1 cellular context compared by ENCODE assay signal in the genomic region with DNA sequence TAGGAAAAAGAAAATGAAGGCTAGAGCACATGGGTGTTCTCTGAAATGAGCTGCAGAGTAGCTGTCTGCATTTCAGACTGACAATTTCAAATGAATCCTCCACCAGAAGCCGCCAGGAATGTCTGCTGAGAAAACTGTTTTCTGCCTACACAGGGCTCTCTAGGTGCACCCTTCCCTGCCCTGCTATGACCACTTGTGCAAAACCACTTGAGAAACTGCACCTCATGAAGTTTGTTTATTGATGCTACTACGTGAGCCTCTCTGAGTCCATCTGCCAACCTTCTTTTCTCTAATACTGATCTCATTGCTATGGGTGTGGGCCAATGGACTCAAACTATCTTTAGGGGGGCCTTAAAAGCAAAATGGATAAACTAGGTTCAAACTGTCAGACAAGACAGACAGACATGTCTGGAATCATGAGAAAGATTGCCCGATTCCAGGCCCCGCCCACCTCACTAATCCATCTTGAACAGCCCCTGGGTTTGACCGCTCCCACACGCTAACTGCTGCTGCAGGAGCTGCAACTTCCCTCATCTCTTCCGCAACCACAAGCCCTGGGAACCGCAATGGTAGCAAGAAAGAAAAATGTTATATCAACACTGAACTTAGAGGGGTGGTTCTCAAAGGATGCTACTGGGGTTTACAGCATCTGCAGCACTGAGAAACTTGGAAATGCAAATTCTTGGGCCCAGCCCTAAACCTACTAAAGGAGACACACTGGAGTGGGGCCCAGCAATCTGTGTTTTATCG.
TF ChIP-seq lines count a peak whose summit lies in the region.

No MANE protein-coding gene starts in this region.

TF ChIP-seq in K562, 482 proteins besides CTCF, POLR2A, EP300 and RAD21 (continued from another document and continues in another):
- TF ChIP-seq, protein P1, sequence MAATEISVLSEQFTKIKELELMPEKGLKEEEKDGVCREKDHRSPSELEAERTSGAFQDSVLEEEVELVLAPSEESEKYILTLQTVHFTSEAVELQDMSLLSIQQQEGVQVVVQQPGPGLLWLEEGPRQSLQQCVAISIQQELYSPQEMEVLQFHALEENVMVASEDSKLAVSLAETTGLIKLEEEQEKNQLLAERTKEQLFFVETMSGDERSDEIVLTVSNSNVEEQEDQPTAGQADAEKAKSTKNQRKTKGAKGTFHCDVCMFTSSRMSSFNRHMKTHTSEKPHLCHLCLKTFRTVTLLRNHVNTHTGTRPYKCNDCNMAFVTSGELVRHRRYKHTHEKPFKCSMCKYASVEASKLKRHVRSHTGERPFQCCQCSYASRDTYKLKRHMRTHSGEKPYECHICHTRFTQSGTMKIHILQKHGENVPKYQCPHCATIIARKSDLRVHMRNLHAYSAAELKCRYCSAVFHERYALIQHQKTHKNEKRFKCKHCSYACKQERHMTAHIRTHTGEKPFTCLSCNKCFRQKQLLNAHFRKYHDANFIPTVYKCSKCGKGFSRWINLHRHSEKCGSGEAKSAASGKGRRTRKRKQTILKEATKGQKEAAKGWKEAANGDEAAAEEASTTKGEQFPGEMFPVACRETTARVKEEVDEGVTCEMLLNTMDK (IDR thresholded peaks at IDR 0.05; ENCODE audit: borderline replicate concordance, insufficient read depth, low read depth, low read length, poor library complexity, severe bottlenecking): no peak
- TF ChIP-seq SREBF2 (CRISPR knock-in tag; IDR thresholded peaks at IDR 0.05) (no peak), XRCC5 (IDR thresholded peaks at IDR 0.05; ENCODE audit: low read depth, low read length) (no peak), ZNF583 (CRISPR knock-in tag; IDR thresholded peaks at IDR 0.05) (no peak), NFATC3 (IDR thresholded peaks at IDR 0.05) (no peak), RBFOX2 (IDR thresholded peaks at IDR 0.05; ENCODE audit: low read depth, low read length) (no peak), POLR2AphosphoS5 (IDR thresholded peaks at IDR 0.05; ENCODE audit: control insufficient read depth, insufficient read depth, low read depth, low read length) (peak; percentile 73; the same call in 1 of the 2 replicates), FUS (optimal IDR thresholded peaks at IDR 0.05; ENCODE audit: low read depth, low read length) (no peak), YBX1 (IDR thresholded peaks at IDR 0.05) (no peak), TRIM24 (IDR thresholded peaks at IDR 0.05) (peak; percentile 41 to 49; a peak in 2 of 4 replicates), GABPB1 (CRISPR knock-in tag; IDR thresholded peaks at IDR 0.05) (peak; percentile 32; the same call in 1 of the 2 replicates), MYBL2 (IDR thresholded peaks at IDR 0.05; ENCODE audit: low read depth) (no peak), MYBL2 (CRISPR knock-in tag; IDR thresholded peaks at IDR 0.05; ENCODE audit: borderline replicate concordance) (no peak), MAZ (CRISPR knock-in tag; conservative IDR thresholded peaks at IDR 0.05 in 1 of 2, IDR thresholded peaks at IDR 0.05 in 1 of 2) (no peak; a peak in 1 of 4 replicates), MEIS2 (IDR thresholded peaks at IDR 0.05; ENCODE audit: partially characterized antibody) (peak; percentile 77), RBM22 (IDR thresholded peaks at IDR 0.05; ENCODE audit: low read depth, low read length, poor library complexity, severe bottlenecking) (no peak), NCOA2 (IDR thresholded peaks at IDR 0.05; ENCODE audit: partially characterized antibody in 2 of 2) (no peak), HMGN3 (IDR thresholded peaks at IDR 0.05; ENCODE audit: borderline replicate concordance, extremely low read depth, insufficient read length, low read depth, low read length) (no peak), ETV5 (CRISPR knock-in tag; IDR thresholded peaks at IDR 0.05; ENCODE audit: low read depth) (no peak), CC2D1A (IDR thresholded peaks at IDR 0.05) (no peak), XRCC4 (IDR thresholded peaks at IDR 0.05; ENCODE audit: extremely low read depth, insufficient read depth, insufficient read length) (no peak), CBX8 (IDR thresholded peaks at IDR 0.05; ENCODE audit: borderline replicate concordance, extremely low read depth, low read depth, low read length, poor library complexity, severe bottlenecking) (no peak), IFI16 (CRISPR knock-in tag; IDR thresholded peaks at IDR 0.05) (no peak), ZNF830 (CRISPR knock-in tag; IDR thresholded peaks at IDR 0.05) (no peak), SMARCA4 (IDR thresholded peaks at IDR 0.05) (no peak; the same call in 1 of the 2 replicates), CBFB (CRISPR knock-in tag; IDR thresholded peaks at IDR 0.05) (no peak), HNRNPH1 (optimal IDR thresholded peaks at IDR 0.05; ENCODE audit: low read depth, low read length) (no peak), HDGF (IDR thresholded peaks at IDR 0.05) (no peak), NCOA6 (IDR thresholded peaks at IDR 0.05) (no peak), MXI1 (IDR thresholded peaks at IDR 0.05; ENCODE audit: low read depth, low read length) (no peak), MTF1 (CRISPR knock-in tag; IDR thresholded peaks at IDR 0.05; ENCODE audit: borderline replicate concordance) (no peak), KAT7 (CRISPR knock-in tag; IDR thresholded peaks at IDR 0.05; ENCODE audit: borderline replicate concordance) (no peak), NFIC (IDR thresholded peaks at IDR 0.05) (peak; percentile 35; the same call in 1 of the 2 replicates), TAL1 (IDR thresholded peaks at IDR 0.05) (peak; percentile 84), ZNF695 (CRISPR knock-in tag; IDR thresholded peaks at IDR 0.05) (no peak), NCOA1 (IDR thresholded peaks at IDR 0.05; ENCODE audit: low read depth) (no peak), DMBX1 (CRISPR knock-in tag; IDR thresholded peaks at IDR 0.05; ENCODE audit: borderline replicate concordance) (no peak), KDM4B (IDR thresholded peaks at IDR 0.05; ENCODE audit: borderline replicate concordance in 2 of 2, low read depth in 1 of 2) (no peak), BACH1 (tag; IDR thresholded peaks at IDR 0.05) (no peak), EHMT2 (IDR thresholded peaks at IDR 0.05) (no peak), ZNF311 (CRISPR knock-in tag; IDR thresholded peaks at IDR 0.05) (no peak), NR3C1 (CRISPR knock-in tag; IDR thresholded peaks at IDR 0.05) (no peak)
- TF ChIP-seq, protein P2, sequence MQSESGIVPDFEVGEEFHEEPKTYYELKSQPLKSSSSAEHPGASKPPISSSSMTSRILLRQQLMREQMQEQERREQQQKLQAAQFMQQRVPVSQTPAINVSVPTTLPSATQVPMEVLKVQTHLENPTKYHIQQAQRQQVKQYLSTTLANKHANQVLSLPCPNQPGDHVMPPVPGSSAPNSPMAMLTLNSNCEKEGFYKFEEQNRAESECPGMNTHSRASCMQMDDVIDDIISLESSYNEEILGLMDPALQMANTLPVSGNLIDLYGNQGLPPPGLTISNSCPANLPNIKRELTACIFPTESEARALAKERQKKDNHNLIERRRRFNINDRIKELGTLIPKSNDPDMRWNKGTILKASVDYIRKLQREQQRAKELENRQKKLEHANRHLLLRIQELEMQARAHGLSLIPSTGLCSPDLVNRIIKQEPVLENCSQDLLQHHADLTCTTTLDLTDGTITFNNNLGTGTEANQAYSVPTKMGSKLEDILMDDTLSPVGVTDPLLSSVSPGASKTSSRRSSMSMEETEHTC (IDR thresholded peaks at IDR 0.05): no peak
- TF ChIP-seq, protein P3, sequence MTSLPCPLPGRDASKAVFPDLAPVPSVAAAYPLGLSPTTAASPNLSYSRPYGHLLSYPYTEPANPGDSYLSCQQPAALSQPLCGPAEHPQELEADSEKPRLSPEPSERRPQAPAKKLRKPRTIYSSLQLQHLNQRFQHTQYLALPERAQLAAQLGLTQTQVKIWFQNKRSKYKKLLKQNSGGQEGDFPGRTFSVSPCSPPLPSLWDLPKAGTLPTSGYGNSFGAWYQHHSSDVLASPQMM (CRISPR knock-in tag; IDR thresholded peaks at IDR 0.05): no peak
- TF ChIP-seq, protein P4, sequence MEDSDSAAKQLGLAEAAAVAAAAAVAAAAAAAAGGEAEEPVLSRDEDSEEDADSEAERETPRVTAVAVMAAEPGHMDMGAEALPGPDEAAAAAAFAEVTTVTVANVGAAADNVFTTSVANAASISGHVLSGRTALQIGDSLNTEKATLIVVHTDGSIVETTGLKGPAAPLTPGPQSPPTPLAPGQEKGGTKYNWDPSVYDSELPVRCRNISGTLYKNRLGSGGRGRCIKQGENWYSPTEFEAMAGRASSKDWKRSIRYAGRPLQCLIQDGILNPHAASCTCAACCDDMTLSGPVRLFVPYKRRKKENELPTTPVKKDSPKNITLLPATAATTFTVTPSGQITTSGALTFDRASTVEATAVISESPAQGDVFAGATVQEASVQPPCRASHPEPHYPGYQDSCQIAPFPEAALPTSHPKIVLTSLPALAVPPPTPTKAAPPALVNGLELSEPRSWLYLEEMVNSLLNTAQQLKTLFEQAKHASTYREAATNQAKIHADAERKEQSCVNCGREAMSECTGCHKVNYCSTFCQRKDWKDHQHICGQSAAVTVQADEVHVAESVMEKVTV (CRISPR knock-in tag; IDR thresholded peaks at IDR 0.05): no peak
- TF ChIP-seq, protein P5, sequence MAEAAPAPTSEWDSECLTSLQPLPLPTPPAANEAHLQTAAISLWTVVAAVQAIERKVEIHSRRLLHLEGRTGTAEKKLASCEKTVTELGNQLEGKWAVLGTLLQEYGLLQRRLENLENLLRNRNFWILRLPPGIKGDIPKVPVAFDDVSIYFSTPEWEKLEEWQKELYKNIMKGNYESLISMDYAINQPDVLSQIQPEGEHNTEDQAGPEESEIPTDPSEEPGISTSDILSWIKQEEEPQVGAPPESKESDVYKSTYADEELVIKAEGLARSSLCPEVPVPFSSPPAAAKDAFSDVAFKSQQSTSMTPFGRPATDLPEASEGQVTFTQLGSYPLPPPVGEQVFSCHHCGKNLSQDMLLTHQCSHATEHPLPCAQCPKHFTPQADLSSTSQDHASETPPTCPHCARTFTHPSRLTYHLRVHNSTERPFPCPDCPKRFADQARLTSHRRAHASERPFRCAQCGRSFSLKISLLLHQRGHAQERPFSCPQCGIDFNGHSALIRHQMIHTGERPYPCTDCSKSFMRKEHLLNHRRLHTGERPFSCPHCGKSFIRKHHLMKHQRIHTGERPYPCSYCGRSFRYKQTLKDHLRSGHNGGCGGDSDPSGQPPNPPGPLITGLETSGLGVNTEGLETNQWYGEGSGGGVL (CRISPR knock-in tag; IDR thresholded peaks at IDR 0.05): no peak
- TF ChIP-seq, protein P6, sequence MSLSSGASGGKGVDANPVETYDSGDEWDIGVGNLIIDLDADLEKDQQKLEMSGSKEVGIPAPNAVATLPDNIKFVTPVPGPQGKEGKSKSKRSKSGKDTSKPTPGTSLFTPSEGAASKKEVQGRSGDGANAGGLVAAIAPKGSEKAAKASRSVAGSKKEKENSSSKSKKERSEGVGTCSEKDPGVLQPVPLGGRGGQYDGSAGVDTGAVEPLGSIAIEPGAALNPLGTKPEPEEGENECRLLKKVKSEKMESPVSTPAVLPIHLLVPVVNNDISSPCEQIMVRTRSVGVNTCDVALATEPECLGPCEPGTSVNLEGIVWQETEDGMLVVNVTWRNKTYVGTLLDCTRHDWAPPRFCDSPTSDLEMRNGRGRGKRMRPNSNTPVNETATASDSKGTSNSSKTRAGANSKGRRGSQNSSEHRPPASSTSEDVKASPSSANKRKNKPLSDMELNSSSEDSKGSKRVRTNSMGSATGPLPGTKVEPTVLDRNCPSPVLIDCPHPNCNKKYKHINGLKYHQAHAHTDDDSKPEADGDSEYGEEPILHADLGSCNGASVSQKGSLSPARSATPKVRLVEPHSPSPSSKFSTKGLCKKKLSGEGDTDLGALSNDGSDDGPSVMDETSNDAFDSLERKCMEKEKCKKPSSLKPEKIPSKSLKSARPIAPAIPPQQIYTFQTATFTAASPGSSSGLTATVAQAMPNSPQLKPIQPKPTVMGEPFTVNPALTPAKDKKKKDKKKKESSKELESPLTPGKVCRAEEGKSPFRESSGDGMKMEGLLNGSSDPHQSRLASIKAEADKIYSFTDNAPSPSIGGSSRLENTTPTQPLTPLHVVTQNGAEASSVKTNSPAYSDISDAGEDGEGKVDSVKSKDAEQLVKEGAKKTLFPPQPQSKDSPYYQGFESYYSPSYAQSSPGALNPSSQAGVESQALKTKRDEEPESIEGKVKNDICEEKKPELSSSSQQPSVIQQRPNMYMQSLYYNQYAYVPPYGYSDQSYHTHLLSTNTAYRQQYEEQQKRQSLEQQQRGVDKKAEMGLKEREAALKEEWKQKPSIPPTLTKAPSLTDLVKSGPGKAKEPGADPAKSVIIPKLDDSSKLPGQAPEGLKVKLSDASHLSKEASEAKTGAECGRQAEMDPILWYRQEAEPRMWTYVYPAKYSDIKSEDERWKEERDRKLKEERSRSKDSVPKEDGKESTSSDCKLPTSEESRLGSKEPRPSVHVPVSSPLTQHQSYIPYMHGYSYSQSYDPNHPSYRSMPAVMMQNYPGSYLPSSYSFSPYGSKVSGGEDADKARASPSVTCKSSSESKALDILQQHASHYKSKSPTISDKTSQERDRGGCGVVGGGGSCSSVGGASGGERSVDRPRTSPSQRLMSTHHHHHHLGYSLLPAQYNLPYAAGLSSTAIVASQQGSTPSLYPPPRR (CRISPR knock-in tag; IDR thresholded peaks at IDR 0.05; ENCODE audit: borderline replicate concordance): no peak
- TF ChIP-seq, protein P7, sequence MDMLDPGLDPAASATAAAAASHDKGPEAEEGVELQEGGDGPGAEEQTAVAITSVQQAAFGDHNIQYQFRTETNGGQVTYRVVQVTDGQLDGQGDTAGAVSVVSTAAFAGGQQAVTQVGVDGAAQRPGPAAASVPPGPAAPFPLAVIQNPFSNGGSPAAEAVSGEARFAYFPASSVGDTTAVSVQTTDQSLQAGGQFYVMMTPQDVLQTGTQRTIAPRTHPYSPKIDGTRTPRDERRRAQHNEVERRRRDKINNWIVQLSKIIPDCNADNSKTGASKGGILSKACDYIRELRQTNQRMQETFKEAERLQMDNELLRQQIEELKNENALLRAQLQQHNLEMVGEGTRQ (CRISPR knock-in tag; IDR thresholded peaks at IDR 0.05): no peak
- TF ChIP-seq, protein P8, sequence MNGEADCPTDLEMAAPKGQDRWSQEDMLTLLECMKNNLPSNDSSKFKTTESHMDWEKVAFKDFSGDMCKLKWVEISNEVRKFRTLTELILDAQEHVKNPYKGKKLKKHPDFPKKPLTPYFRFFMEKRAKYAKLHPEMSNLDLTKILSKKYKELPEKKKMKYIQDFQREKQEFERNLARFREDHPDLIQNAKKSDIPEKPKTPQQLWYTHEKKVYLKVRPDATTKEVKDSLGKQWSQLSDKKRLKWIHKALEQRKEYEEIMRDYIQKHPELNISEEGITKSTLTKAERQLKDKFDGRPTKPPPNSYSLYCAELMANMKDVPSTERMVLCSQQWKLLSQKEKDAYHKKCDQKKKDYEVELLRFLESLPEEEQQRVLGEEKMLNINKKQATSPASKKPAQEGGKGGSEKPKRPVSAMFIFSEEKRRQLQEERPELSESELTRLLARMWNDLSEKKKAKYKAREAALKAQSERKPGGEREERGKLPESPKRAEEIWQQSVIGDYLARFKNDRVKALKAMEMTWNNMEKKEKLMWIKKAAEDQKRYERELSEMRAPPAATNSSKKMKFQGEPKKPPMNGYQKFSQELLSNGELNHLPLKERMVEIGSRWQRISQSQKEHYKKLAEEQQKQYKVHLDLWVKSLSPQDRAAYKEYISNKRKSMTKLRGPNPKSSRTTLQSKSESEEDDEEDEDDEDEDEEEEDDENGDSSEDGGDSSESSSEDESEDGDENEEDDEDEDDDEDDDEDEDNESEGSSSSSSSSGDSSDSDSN (IDR thresholded peaks at IDR 0.05; ENCODE audit: borderline replicate concordance in 1 of 2, low read depth in 2 of 2, low read length in 2 of 2): no peak
- TF ChIP-seq, protein P9, sequence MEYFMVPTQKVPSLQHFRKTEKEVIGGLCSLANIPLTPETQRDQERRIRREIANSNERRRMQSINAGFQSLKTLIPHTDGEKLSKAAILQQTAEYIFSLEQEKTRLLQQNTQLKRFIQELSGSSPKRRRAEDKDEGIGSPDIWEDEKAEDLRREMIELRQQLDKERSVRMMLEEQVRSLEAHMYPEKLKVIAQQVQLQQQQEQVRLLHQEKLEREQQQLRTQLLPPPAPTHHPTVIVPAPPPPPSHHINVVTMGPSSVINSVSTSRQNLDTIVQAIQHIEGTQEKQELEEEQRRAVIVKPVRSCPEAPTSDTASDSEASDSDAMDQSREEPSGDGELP (CRISPR knock-in tag; IDR thresholded peaks at IDR 0.05; ENCODE audit: borderline replicate concordance): peak; percentile 46; the same call in 1 of the 2 replicates
